In the genomic region with DNA sequence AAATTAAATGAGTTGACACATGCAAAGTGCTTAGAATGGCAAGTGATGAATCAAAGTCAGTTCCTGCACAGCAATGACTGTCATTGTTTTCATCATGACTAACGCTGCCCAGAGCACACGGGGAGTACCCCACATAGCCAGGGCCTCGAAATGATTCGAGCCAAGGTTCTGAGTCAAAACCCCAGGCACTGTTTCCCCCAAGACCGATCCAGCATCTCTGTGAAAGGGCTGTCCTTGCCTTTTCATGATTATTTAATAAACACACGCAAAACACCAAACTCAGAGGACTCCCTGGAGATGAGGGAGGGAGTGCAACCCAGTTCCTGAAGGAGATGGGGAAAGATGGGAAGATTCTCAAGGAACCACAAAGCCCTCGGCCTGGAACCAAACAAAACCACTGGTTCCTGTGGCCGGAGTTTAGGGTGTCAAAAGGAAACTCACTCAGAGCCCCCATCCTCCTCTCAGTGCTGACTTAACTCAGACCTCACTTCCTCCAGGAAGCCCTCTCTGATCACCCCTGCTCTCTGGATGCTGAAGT, we compare ENCODE assay signal across 8 cellular contexts. TPM values are rescaled to one million over a fixed set of nuclear protein-coding genes. Genes with fewer than 3 reads are reported as not detected.
A peak's percentile ranks its signal among the peaks of the same experiment; 100 is the strongest.
DNase-seq lines count a peak whose midpoint lies in the region; ATAC-seq and TF ChIP-seq lines count a peak whose summit lies in the region.

No MANE protein-coding gene starts in this region.

- POLR2A ChIA-PET in CD8-positive, alpha-beta T cell (lab: Charles Lee) = interaction anchor here (1.6 kb wide), 1 partner anchor 105 kb away, joined by 4 read pairs; no protein-coding TSS in a partner anchor
- POLR2A ChIA-PET in activated CD8-positive, alpha-beta T cell treated with anti-CD3 and anti-CD28 coated beads for 36 hours (lab: Charles Lee) = interaction anchor here (0.9 to 1.5 kb wide), 2 partner anchors 23 to 106 kb away, joined by 4 to 5 read pairs; no protein-coding TSS in a partner anchor

- intact Hi-C loops in CD8-positive, alpha-beta T cell (cut with DNase I, micrococcal nuclease) = loop anchor here (2.0 to 10.0 kb wide), 6 partner anchors 42 to 1319 kb away; partner anchors contain the start of genes NCOA3 (in 1 of the 2), UBE2V1 (in 1 of the 2) and ZNFX1 (in 1 of the 2)
- intact Hi-C loops in activated CD8-positive, alpha-beta T cell treated with anti-CD3 and anti-CD28 coated beads for 36 hours (cut with micrococcal nuclease) = loop anchor here (2.0 to 5.0 kb wide), 3 partner anchors 42 to 107 kb away; no protein-coding TSS in a partner anchor

- no peak for TF ChIP-seq CTCF in CD8-positive, alpha-beta T cell (IDR thresholded peaks at IDR 0.05)
- TF ChIP-seq CTCF in activated CD8-positive, alpha-beta T cell treated with anti-CD3 and anti-CD28 coated beads for 36 hours (IDR thresholded peaks at IDR 0.05) = no peak
- no peak for TF ChIP-seq CTCF in BE2C (IDR thresholded peaks at IDR 0.05; ENCODE audit: low read depth, low read length)

- H3K9me3 ChIP-seq in CD8-positive, alpha-beta T cell (ENCODE audit: low read length) = no peaks in the 10 kb centered on the region
- no peaks in the 10 kb centered on the region for H3K9me3 ChIP-seq in BE2C

- H3K36me3 ChIP-seq in CD8-positive, alpha-beta T cell (ENCODE audit: insufficient read depth, low read length) = no peaks in the 10 kb centered on the region
- no peaks in the 10 kb centered on the region for H3K36me3 ChIP-seq in BE2C

- H3K4me1 ChIP-seq in CD8-positive, alpha-beta T cell (ENCODE audit: insufficient read depth, low read length) = peaks cover 75% of the 10 kb centered on the region
- no peaks in the 10 kb centered on the region for H3K4me1 ChIP-seq in BE2C

- H3K4me1 Mint-ChIP-seq in CD8-positive, alpha-beta T cell (ENCODE audit: low read depth) = peaks cover 73% of the 10 kb centered on the region
- H3K4me1 Mint-ChIP-seq in activated CD8-positive, alpha-beta T cell treated with anti-CD3 and anti-CD28 coated beads for 36 hours (ENCODE audit: low read depth) = peaks cover 71% of the 10 kb centered on the region

- peak in 3 of 7 experiments; percentile 58 to 65 (median 59) for DNase-seq in CD8-positive, alpha-beta T cell
- peak; percentile 88 for DNase-seq in activated CD8-positive, alpha-beta T cell treated with anti-CD3 and anti-CD28 coated beads for 36 hours
- DNase-seq in fibroblast of peridontal ligament (ENCODE audit: extremely low read depth) (peak; percentile 94), NCI-H82 (lab: John Stamatoyannopoulos, UW) (no peak), BE2C (no peak)
- DNase-seq in stimulated activated CD4-positive, alpha-beta T cell treated with anti-CD3 and anti-CD28 coated beads, Interleukin-4, amount 100 ng/mL, for 24 hours = peak; percentile 80

- no peaks in the 10 kb centered on the region for H3K27me3 ChIP-seq in CD8-positive, alpha-beta T cell (ENCODE audit: insufficient read depth, low read length)
- H3K27me3 ChIP-seq in BE2C = peaks cover 9% of the 10 kb centered on the region

- peak overlapping the region; percentile 96 for H3K4me3 Mint-ChIP-seq in CD8-positive, alpha-beta T cell
- peak overlapping the region; percentile 96 for H3K4me3 Mint-ChIP-seq in activated CD8-positive, alpha-beta T cell treated with anti-CD3 and anti-CD28 coated beads for 36 hours

- peaks cover 23% of the 10 kb centered on the region for H3K36me3 Mint-ChIP-seq in CD8-positive, alpha-beta T cell
- H3K36me3 Mint-ChIP-seq in activated CD8-positive, alpha-beta T cell treated with anti-CD3 and anti-CD28 coated beads for 36 hours (ENCODE audit: low read depth) = peaks cover 51% of the 10 kb centered on the region

- no peaks in the 10 kb centered on the region for H3K27me3 Mint-ChIP-seq in CD8-positive, alpha-beta T cell (ENCODE audit: low read depth)
- H3K27me3 Mint-ChIP-seq in activated CD8-positive, alpha-beta T cell treated with anti-CD3 and anti-CD28 coated beads for 36 hours = no peaks in the 10 kb centered on the region

- CTCF ChIA-PET in CD8-positive, alpha-beta T cell (lab: Charles Lee) = interaction anchor here (1.2 kb wide), 1 partner anchor 63 kb away, joined by 4 read pairs; no protein-coding TSS in a partner anchor
- CTCF ChIA-PET in activated CD8-positive, alpha-beta T cell treated with anti-CD3 and anti-CD28 coated beads for 36 hours (lab: Charles Lee) = no interaction called here

- H3K4me3 ChIP-seq in CD8-positive, alpha-beta T cell (ENCODE audit: low read depth, low read length) = peak overlapping the region; percentile 65
- no peak overlapping the region for H3K4me3 ChIP-seq in BE2C (ENCODE audit: low read depth, low read length)

- H3K9me3 Mint-ChIP-seq in CD8-positive, alpha-beta T cell = no peaks in the 10 kb centered on the region
- H3K9me3 Mint-ChIP-seq in activated CD8-positive, alpha-beta T cell treated with anti-CD3 and anti-CD28 coated beads for 36 hours = no peaks in the 10 kb centered on the region

- H3K27ac Mint-ChIP-seq in CD8-positive, alpha-beta T cell = no peak overlapping the region
- peak overlapping the region; percentile 98 for H3K27ac Mint-ChIP-seq in activated CD8-positive, alpha-beta T cell treated with anti-CD3 and anti-CD28 coated beads for 36 hours

- H3K27ac ChIP-seq in CD8-positive, alpha-beta T cell (ENCODE audit: low read depth, low read length) = peak overlapping the region; percentile 22

- ATAC-seq in CD8-positive, alpha-beta T cell = peak; percentile 41
- ATAC-seq in HG03442 (IDR thresholded peaks at IDR 0.05; ENCODE audit: unreplicated experiment) (peak; percentile 27), HG03521 (IDR thresholded peaks at IDR 0.05; ENCODE audit: unreplicated experiment) (no peak)
- peak; percentile 76 for ATAC-seq in activated CD8-positive, alpha-beta T cell treated with anti-CD3 and anti-CD28 coated beads for 36 hours

RNA-seq across cellular contexts. Expression of gene PREX1, which starts 3.8 kb away (rescaled TPM):
- total RNA-seq in CD8-positive, alpha-beta T cell = 100 to 1,000 TPM; 111 to 117 TPM
- total RNA-seq in activated CD8-positive, alpha-beta T cell treated with anti-CD3 and anti-CD28 coated beads for 36 hours = 10 to 100 TPM; 79.7 to 80.5 TPM
- 8.8 TPM for polyA plus RNA-seq in BE2C (2012; ENCODE audit: insufficient read depth, insufficient read length, low read depth)

Comparison
In these comparisons a context has a peak if more than half of its experiments do, and no peak if none do; other contexts are left out.
1. DNase-seq: peak in activated CD8-positive, alpha-beta T cell treated with anti-CD3 and anti-CD28 coated beads for 36 hours (single experiment), fibroblast of peridontal ligament (single experiment) and stimulated activated CD4-positive, alpha-beta T cell treated with anti-CD3 and anti-CD28 coated beads, Interleukin-4, amount 100 ng/mL, for 24 hours (single experiment); none in NCI-H82 (single experiment) and BE2C (single experiment).